ENCODE assay signal across 8 cellular contexts in genomic region chr20:46111028-46111835, GRCh38. TPM values are rescaled to one million over a fixed set of nuclear protein-coding genes. Genes with fewer than 3 reads are reported as not detected.
DNase-seq lines count a peak whose midpoint lies in the region; ATAC-seq and TF ChIP-seq lines count a peak whose summit lies in the region.

No MANE protein-coding gene starts in this region.

- H3K27me3 ChIP-seq in naive thymus-derived CD4-positive, alpha-beta T cell (ENCODE audit: control insufficient read depth in 2 of 2, insufficient read depth in 2 of 2, low read length in 2 of 2), result no peaks in the 10 kb centered on the region

- H3K36me3 ChIP-seq in HEK293 (ENCODE audit: control insufficient read depth in 2 of 2, insufficient read depth in 1 of 2, low read length in 2 of 2), result no peaks in the 10 kb centered on the region
- H3K36me3 ChIP-seq in naive thymus-derived CD4-positive, alpha-beta T cell (ENCODE audit: control insufficient read depth in 2 of 3, insufficient read depth in 3 of 3, low read length in 3 of 3), result no peaks in the 10 kb centered on the region

- H3K4me1 ChIP-seq in HEK293 (ENCODE audit: control insufficient read depth, insufficient read depth, low read length), result no peaks in the 10 kb centered on the region
- H3K4me1 ChIP-seq in naive thymus-derived CD4-positive, alpha-beta T cell (ENCODE audit: control insufficient read depth in 2 of 2, insufficient read depth in 2 of 2, low read length in 2 of 2), result no peaks in the 10 kb centered on the region

- no peaks in the 10 kb centered on the region for H3K9me3 ChIP-seq in HEK293 (ENCODE audit: control insufficient read depth, insufficient read depth, low read depth, low read length)
- no peaks in the 10 kb centered on the region for H3K9me3 ChIP-seq in naive thymus-derived CD4-positive, alpha-beta T cell (ENCODE audit: control insufficient read depth in 2 of 3, low read length in 3 of 3)

- DNase-seq in SKM-1 treated with dmso at 0.1 percent for 144 hours (lab: John Stamatoyannopoulos, UW; ENCODE audit: unreplicated experiment) (peak; percentile 65), NCI-H1092 treated with DMSO at 0.1 percent for 48 hours (lab: John Stamatoyannopoulos, UW) (no peak), GM19238 (ENCODE audit: insufficient read length, low spot score) (no peak), NCI-H2196 (lab: John Stamatoyannopoulos, UW; ENCODE audit: unreplicated experiment) (no peak)
- no peak for DNase-seq in naive thymus-derived CD4-positive, alpha-beta T cell
- DNase-seq in effector CD8-positive, alpha-beta T cell (lab: John Stamatoyannopoulos, UW), result no peak

- POLR2A ChIA-PET in HEK293 (lab: Yijun Ruan, JAX), result no interaction called here
- POLR2A ChIA-PET in naive thymus-derived CD4-positive, alpha-beta T cell (lab: Charles Lee), result no interaction called here

- H3K36me3 Mint-ChIP-seq in naive thymus-derived CD4-positive, alpha-beta T cell, result no peaks in the 10 kb centered on the region

- peaks cover 0 to 16% (median 4%) of the 10 kb centered on the region in 7 donors for H3K4me1 Mint-ChIP-seq in naive thymus-derived CD4-positive, alpha-beta T cell

- H3K27ac ChIP-seq in HEK293 (ENCODE audit: extremely low read depth, low read depth, low read length), result no peak overlapping the region
- H3K27ac ChIP-seq in naive thymus-derived CD4-positive, alpha-beta T cell (ENCODE audit: low read depth, low read length), result no peak overlapping the region

- peak; percentile 50 for ATAC-seq in GM18517 (IDR thresholded peaks at IDR 0.05; ENCODE audit: unreplicated experiment)
- ATAC-seq in naive thymus-derived CD4-positive, alpha-beta T cell, result peak; percentile 89

- no peak overlapping the region for H3K4me3 Mint-ChIP-seq in naive thymus-derived CD4-positive, alpha-beta T cell

- H3K4me3 ChIP-seq in HEK293 (ENCODE audit: low read depth, low read length), result no peak overlapping the region
- no peak overlapping the region for H3K4me3 ChIP-seq in naive thymus-derived CD4-positive, alpha-beta T cell (ENCODE audit: low read length)

- CTCF ChIA-PET in HEK293 (lab: Yijun Ruan, JAX), result no interaction called here
- CTCF ChIA-PET in naive thymus-derived CD4-positive, alpha-beta T cell (lab: Charles Lee), result interaction anchor here (0.7 kb wide), 1 partner anchor 320 kb away, joined by 3 read pairs; the partner anchor contains the start of genes DNTTIP1 and WFDC3

- peaks cover 24 to 58% (median 50%) of the 10 kb centered on the region in 5 donors for H3K27me3 Mint-ChIP-seq in naive thymus-derived CD4-positive, alpha-beta T cell

- H3K9me3 Mint-ChIP-seq in naive thymus-derived CD4-positive, alpha-beta T cell, result peaks cover 0 to 2% (median 0%) of the 10 kb centered on the region in 11 donors

- TF ChIP-seq CTCF in HEK293 (tag by site-specific recombination; IDR thresholded peaks at IDR 0.05), result no peak

- no peak overlapping the region for H3K27ac Mint-ChIP-seq in naive thymus-derived CD4-positive, alpha-beta T cell

- intact Hi-C loops in naive thymus-derived CD4-positive, alpha-beta T cell (cut with micrococcal nuclease), result no loop called here

TF ChIP-seq in HEK293, 187 proteins besides CTCF, POLR2A, EP300 and RAD21 (continues in another document):
- TF ChIP-seq YY1 (tag by site-specific recombination; IDR thresholded peaks at IDR 0.05), result no peak
- 0 out of 2 replicates have a peak, but pooled peaks have one; percentile 33 for TF ChIP-seq ZNF148 (tag by site-specific recombination; IDR thresholded peaks at IDR 0.05; ENCODE audit: borderline replicate concordance)
- no peak for TF ChIP-seq GLI2 (tag by site-specific recombination; IDR thresholded peaks at IDR 0.05; ENCODE audit: borderline replicate concordance, low read depth)
- no peak for TF ChIP-seq ZNF704 (tag by site-specific recombination; IDR thresholded peaks at IDR 0.05)
- no peak for TF ChIP-seq ZNF600 (tag by site-specific recombination; IDR thresholded peaks at IDR 0.05)
- 0 out of 2 replicates have a peak, but pooled peaks have one; percentile 34 for TF ChIP-seq ZSCAN18 (tag by site-specific recombination; IDR thresholded peaks at IDR 0.05)
- no peak for TF ChIP-seq ZNF18 (tag by site-specific recombination; IDR thresholded peaks at IDR 0.05)
- TF ChIP-seq ZNF449 (tag by site-specific recombination; IDR thresholded peaks at IDR 0.05), result no peak
- no peak for TF ChIP-seq ZNF530 (tag by site-specific recombination; IDR thresholded peaks at IDR 0.05; ENCODE audit: low read depth)

RNA-seq across cellular contexts. Expression of gene CD40, which starts 6.9 kb away (rescaled TPM):
- total RNA-seq in naive thymus-derived CD4-positive, alpha-beta T cell, result 1 to 10 TPM; 1.7 to 10.0 (median 4.0) TPM
- polyA plus RNA-seq in naive thymus-derived CD4-positive, alpha-beta T cell, result 1 to 10 TPM; 4.0 to 5.2 TPM

RNA-seq across cellular contexts. Expression of gene NCOA5, which starts 21.5 kb away (rescaled TPM):
- total RNA-seq in naive thymus-derived CD4-positive, alpha-beta T cell, result 10 to 100 TPM; 15.7 to 43.8 (median 39.4) TPM
- 10 to 100 TPM; 25.4 to 47.6 TPM for polyA plus RNA-seq in naive thymus-derived CD4-positive, alpha-beta T cell
